Comparison of ENCODE assay signal across 8 cellular contexts in genomic region chr3:13420817-13421755, GRCh38. TPM values are rescaled to one million over a fixed set of nuclear protein-coding genes. Genes with fewer than 3 reads are reported as not detected.
DNase-seq lines count a peak whose midpoint lies in the region; ATAC-seq and TF ChIP-seq lines count a peak whose summit lies in the region.

No MANE protein-coding gene starts in this region.

- H3K4me3 ChIP-seq in kidney epithelial cell (ENCODE audit: low read depth, low read length) = peak overlapping the region; percentile 34
- no peak overlapping the region for H3K4me3 ChIP-seq in uterus

- H3K27ac ChIP-seq in uterus = no peak overlapping the region

- DNase-seq in DMS153 (lab: John Stamatoyannopoulos, UW) = peak; percentile 4
- DNase-seq in DMS153 treated with DMSO at 0.1 percent for 48 hours (lab: John Stamatoyannopoulos, UW; ENCODE audit: unreplicated experiment) = no peak
- DNase-seq in NOMO-1 treated with dmso at 0.1 percent for 144 hours (lab: John Stamatoyannopoulos, UW; ENCODE audit: unreplicated experiment) = peak; percentile 78
- DNase-seq in activated T-helper 1 cell treated with Interleukin-2 at 50 U/mL for 16 hours (ENCODE audit: low read depth) = peak; percentile 56
- peak; percentile 1 for DNase-seq in kidney epithelial cell (ENCODE audit: low read depth)
- DNase-seq in stimulated activated CD8-positive, alpha-beta memory T cell treated with anti-CD3 and anti-CD28 coated beads, Interleukin-12 subunit alpha, Interleukin-12 subunit beta, amount 100 ng/mL, for 4 hours (ENCODE audit: low read depth) = peak; percentile 56
- DNase-seq in uterus = no peak

- TF ChIP-seq POLR2A in uterus (IDR thresholded peaks at IDR 0.05) = no peak

- no peaks in the 10 kb centered on the region for H3K4me1 ChIP-seq in uterus

- intact Hi-C loops in uterus (cut with DNase I; ENCODE audit: low total_unique reads) = no loop called here

- TF ChIP-seq CTCF in kidney epithelial cell (IDR thresholded peaks at IDR 0.05; ENCODE audit: insufficient read depth, low read length, poor library complexity, severe bottlenecking) (no peak), uterus (IDR thresholded peaks at IDR 0.05) (no peak)

- H3K36me3 ChIP-seq in kidney epithelial cell (ENCODE audit: control insufficient read depth, insufficient read depth, low read length) = no peaks in the 10 kb centered on the region
- H3K36me3 ChIP-seq in uterus = no peaks in the 10 kb centered on the region

- ATAC-seq in GM21619 (IDR thresholded peaks at IDR 0.05; ENCODE audit: unreplicated experiment) = no peak

- H3K27me3 ChIP-seq in kidney epithelial cell (ENCODE audit: control insufficient read depth, insufficient read depth, low read length) (no peaks in the 10 kb centered on the region), uterus (peaks cover 0 to 5% of the 10 kb centered on the region in 2 donors)

- H3K9me3 ChIP-seq in uterus = no peaks in the 10 kb centered on the region

RNA-seq across cellular contexts. Expression of gene NUP210, which starts 1.0 kb away (rescaled TPM):
- 36.2 and 43.3 TPM in 2 replicates for total RNA-seq in kidney epithelial cell
- 1 to 10 TPM in 3 of 4 donors, under 1 TPM in 1; 0.29 to 9.5 (median 5.1) TPM for total RNA-seq in uterus

RNA-seq across cellular contexts. Expression of gene HDAC11, which starts 59.0 kb away (rescaled TPM):
- total RNA-seq in kidney epithelial cell (14.3 and 17.3 TPM in 2 replicates), uterus (10 to 100 TPM in 3 of 4 donors, 1 to 10 TPM in 1; 7.4 to 20.6 (median 11.7) TPM)

Comparison
In these comparisons a context has a peak if more than half of its experiments do, and no peak if none do; other contexts are left out.
1. DNase-seq: peak in DMS153 (single experiment), NOMO-1 treated with dmso at 0.1 percent for 144 hours (single experiment), activated T-helper 1 cell treated with Interleukin-2 at 50 U/mL for 16 hours (single experiment), kidney epithelial cell (single experiment) and stimulated activated CD8-positive, alpha-beta memory T cell treated with anti-CD3 and anti-CD28 coated beads, Interleukin-12 subunit alpha, Interleukin-12 subunit beta, amount 100 ng/mL, for 4 hours (single experiment); none in DMS153 treated with DMSO at 0.1 percent for 48 hours (single experiment) and uterus (0 of 2).